ENCODE assay signal across 24 cellular contexts in genomic region chr18:65326831-65327230, GRCh38.
"Had no signal": no experiment of that assay in that cellular context is flagged by ENCODE, and none has a peak within 500 bp of the region (broad histone marks: within the 10 kb centered on the region; RNA-seq: fewer than 3 reads in every experiment).

No MANE protein-coding gene starts in this region.

- FAIRE-seq: HTR-8/SVneo, K562, RCC 7860 had no signal

- H3K36me3 Mint-ChIP-seq: IgD-negative memory B cell had no signal

- H3K9me3 Mint-ChIP-seq: IgD-negative memory B cell had no signal

- H3K9ac ChIP-seq: KMS-11 had no signal

- H3K4me2 ChIP-seq: KMS-11 had no signal

- H3K36me3 ChIP-seq: SJSA1 had no signal

- ATAC-seq: K562 had no signal

- H3K4me3 ChIP-seq: K562, SJSA1, SK-N-MC had no signal

- H3K4me1 Mint-ChIP-seq: IgD-negative memory B cell had no signal

- H3K27ac Mint-ChIP-seq: IgD-negative memory B cell had no signal

- H3K27ac ChIP-seq: HL-60, KMS-11, SJSA1, SK-N-MC had no signal

- H3K27me3 Mint-ChIP-seq: IgD-negative memory B cell had no signal

- H3K27me3 ChIP-seq: SJSA1 had no signal

- H3K4me1 ChIP-seq: SJSA1 had no signal

- DNase-seq: Kasumi-1, MM.1S, NCI-H1092 treated with DMSO at 0.1 percent for 48 hours, NCI-H1436 treated with DMSO at 0.1 percent for 48 hours, NCI-H1694, NCI-H187 treated with DMSO at 0.1 percent for 48 hours, NCI-H2029 treated with DMSO at 0.1 percent for 48 hours, NCI-H2171, NCI-H226, NCI-H446, NCI-H510A, NCI-H526 treated with DMSO at 0.1 percent for 48 hours, NCI-H774, Right ventricle myocardium superior, RPMI8226, SIG-M5 had no signal

- H3K4me3 Mint-ChIP-seq: IgD-negative memory B cell had no signal
